Comparison of ENCODE assay signal across 29 cellular contexts in genomic region chr17:14346801-14347200, GRCh38. TPM values are rescaled to one million over a fixed set of nuclear protein-coding genes. Genes with fewer than 3 reads are reported as not detected.
"Had no signal": no experiment of that assay in that cellular context is flagged by ENCODE, and none has a peak within 500 bp of the region (broad histone marks: within the 10 kb centered on the region; RNA-seq: fewer than 3 reads in every experiment).

No MANE protein-coding gene starts in this region.

- H3K4me1 ChIP-seq: adrenal gland, ascending aorta, gastroesophageal sphincter had no signal

- ATAC-seq: activated CD4-positive, alpha-beta T cell treated with anti-CD3 and anti-CD28 coated beads for 36 hours; effector memory CD8-positive, alpha-beta T cell; gastroesophageal sphincter; left colon; natural killer cell; right lobe of liver; stimulated activated naive CD8-positive, alpha-beta T cell treated with anti-CD3 and anti-CD28 coated beads, Interleukin-15, amount 100 ng/mL, for 72 hours had no signal

- H3K27me3 ChIP-seq: adrenal gland, ascending aorta, cardiac muscle cell, gastroesophageal sphincter, right lobe of liver, vagina had no signal

- DNase-seq: activated CD4-positive, alpha-beta T cell treated with anti-CD3 and anti-CD28 coated beads for 36 hours; activated CD4-positive, CD25-positive, alpha-beta regulatory T cell; activated CD8-positive, alpha-beta memory T cell treated with anti-CD3 and anti-CD28 coated beads for 24 hours; activated T-cell treated with anti-CD3 and anti-CD28 coated beads, Interleukin-2, amount 50 U/mL, for 1 hour; adrenal gland; cortex of kidney; effector memory CD8-positive, alpha-beta T cell; head of caudate nucleus; hippocampal formation; immature natural killer cell; kidney; left colon; mammary epithelial cell; natural killer cell; right lobe of liver; stimulated activated CD4-positive, alpha-beta T cell treated with anti-CD3 and anti-CD28 coated beads, Interleukin-2, amount 100 ng/mL, for 48 hours; stimulated activated naive CD8-positive, alpha-beta T cell treated with anti-CD3 and anti-CD28 coated beads, Interleukin-15, amount 100 ng/mL, for 72 hours; substantia nigra had no signal

- H3K4me3 Mint-ChIP-seq: activated CD4-positive, alpha-beta T cell treated with anti-CD3 and anti-CD28 coated beads for 36 hours; brain; effector memory CD8-positive, alpha-beta T cell; immature natural killer cell; mesothelial cell of epicardium; natural killer cell; stimulated activated naive CD8-positive, alpha-beta T cell treated with anti-CD3 and anti-CD28 coated beads, Interleukin-15, amount 100 ng/mL, for 72 hours; T-helper 2 cell treated with Interferon-gamma antibody and Interleukin-4, amounts not matched to agents 5 μg/mL and 100 μg/mL, for 36 hours; type B pancreatic cell had no signal

- H3K9me3 Mint-ChIP-seq: activated naive CD4-positive, alpha-beta T cell treated with anti-CD3 and anti-CD28 coated beads, Interleukin-2, amount 50 U/mL, for 72 hours; activated T-helper 2 cell treated with anti-CD3 and anti-CD28 coated beads, Interferon-gamma antibody, Interleukin-2, Interleukin-4, amounts not matched to agents 10 μg/mL and 5 μg/mL and 100 μg/mL, durations not matched to agents 14 hours and 24 hours and 36 hours; brain; effector memory CD8-positive, alpha-beta T cell; immature natural killer cell; mesothelial cell of epicardium; natural killer cell; stimulated activated naive CD8-positive, alpha-beta T cell treated with anti-CD3 and anti-CD28 coated beads, Interleukin-15, amount 100 ng/mL, for 72 hours; T-helper 2 cell treated with Interferon-gamma antibody and Interleukin-4, amounts not matched to agents 5 μg/mL and 100 μg/mL, for 36 hours; type B pancreatic cell had no signal

- H3K4me1 Mint-ChIP-seq: mesothelial cell of epicardium had no signal

- H3K4me3 ChIP-seq: adrenal gland, ascending aorta, cardiac muscle cell, gastroesophageal sphincter, right lobe of liver, vagina had no signal

- H3K27me3 Mint-ChIP-seq: activated CD4-positive, alpha-beta T cell treated with anti-CD3 and anti-CD28 coated beads for 36 hours; brain; effector memory CD8-positive, alpha-beta T cell; stimulated activated naive CD8-positive, alpha-beta T cell treated with anti-CD3 and anti-CD28 coated beads, Interleukin-15, amount 100 ng/mL, for 72 hours had no signal

- H3K36me3 ChIP-seq: adrenal gland, ascending aorta, cardiac muscle cell, vagina had no signal

- H3K27ac ChIP-seq: adrenal gland, ascending aorta, cardiac muscle cell, gastroesophageal sphincter, right lobe of liver, vagina had no signal

- H3K27ac Mint-ChIP-seq: activated CD4-positive, alpha-beta T cell treated with anti-CD3 and anti-CD28 coated beads for 36 hours; activated T-helper 2 cell treated with anti-CD3 and anti-CD28 coated beads, Interferon-gamma antibody, Interleukin-2, Interleukin-4, amounts not matched to agents 10 μg/mL and 5 μg/mL and 100 μg/mL, durations not matched to agents 14 hours and 24 hours and 36 hours; brain; mesothelial cell of epicardium; T-helper 2 cell treated with Interferon-gamma antibody and Interleukin-4, amounts not matched to agents 5 μg/mL and 100 μg/mL, for 36 hours; type B pancreatic cell had no signal

RNA-seq across cellular contexts. Expression of gene HS3ST3B1, which starts 45.9 kb away (rescaled TPM):
- total RNA-seq: endothelial cell of umbilical vein had no signal
- polyA plus RNA-seq: endothelial cell of umbilical vein had no signal
